ENCODE assay signal across 8 cellular contexts in the genomic region with DNA sequence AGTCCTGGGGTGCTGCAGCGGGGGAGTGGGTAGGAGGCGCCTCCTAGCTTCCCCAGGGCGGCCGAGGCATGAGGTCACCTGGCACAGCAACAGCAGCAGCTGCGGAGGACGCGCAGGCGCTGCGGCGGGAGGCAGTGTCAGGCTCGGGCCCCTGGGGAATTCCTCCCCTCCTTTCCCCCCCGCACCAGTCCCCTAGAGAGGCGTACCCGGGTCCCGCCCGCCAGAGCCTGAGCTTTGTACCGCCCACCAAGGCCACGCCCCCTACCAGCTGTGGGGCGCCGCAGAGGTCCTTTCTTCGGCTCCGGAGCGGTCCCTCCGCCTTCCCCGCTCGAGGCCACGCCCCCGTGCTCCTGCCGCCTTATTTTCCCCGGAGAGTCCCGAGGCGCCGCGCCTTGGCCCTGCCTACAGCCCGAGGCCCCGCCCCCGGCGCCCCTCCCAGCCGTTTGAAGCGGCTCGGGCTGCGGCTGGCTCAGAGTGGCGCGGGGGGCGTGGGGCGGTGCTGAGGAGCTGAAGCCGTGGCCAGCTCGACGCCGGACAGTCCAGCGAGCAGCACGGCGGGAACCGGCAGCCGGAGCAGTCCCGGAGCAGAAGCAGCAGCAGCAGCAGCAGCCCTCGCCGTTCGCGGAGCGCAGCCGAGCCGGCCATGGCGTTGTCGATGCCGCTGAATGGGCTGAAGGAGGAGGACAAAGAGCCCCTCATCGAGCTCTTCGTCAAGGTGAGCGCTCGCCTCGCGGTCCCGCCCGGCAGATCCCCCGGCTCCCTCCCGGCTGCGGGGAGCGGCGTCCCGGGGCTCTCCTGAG. TPM values are rescaled to one million over a fixed set of nuclear protein-coding genes. Genes with fewer than 3 reads are reported as not detected.
DNase-seq lines count a peak whose midpoint lies in the region; ATAC-seq lines count a peak whose summit lies in the region.

Gene CLIC4 (plus strand): TSS at position 537 of the 800 bp plus-strand sequence. CDS start 107 bp downstream, at position 644.

- H3K27ac ChIP-seq in cingulate gyrus (ENCODE audit: low read depth, low read length) = peak within 1 kb of the TSS; percentile 75

- peak within 1 kb of the TSS; percentile 90 for H3K27ac Mint-ChIP-seq in activated CD4-positive, alpha-beta T cell treated with anti-CD3 and anti-CD28 coated beads for 36 hours

- no peaks in the 10 kb centered on the region for H3K9me3 Mint-ChIP-seq in activated CD4-positive, alpha-beta T cell treated with anti-CD3 and anti-CD28 coated beads for 36 hours (ENCODE audit: low read depth)

- POLR2A ChIA-PET in activated CD4-positive, alpha-beta T cell treated with anti-CD3 and anti-CD28 coated beads for 36 hours (lab: Charles Lee) = interaction anchor here (0.6 to 1.5 kb wide), 3 partner anchors 205 to 1401 kb away, joined by 3 to 4 read pairs (median 4); partner anchors contain the start of genes HNRNPR and RSRP1

- H3K36me3 Mint-ChIP-seq in activated CD4-positive, alpha-beta T cell treated with anti-CD3 and anti-CD28 coated beads for 36 hours (ENCODE audit: low read depth) = peaks cover 6% of the 10 kb centered on the region

- CTCF ChIA-PET in activated CD4-positive, alpha-beta T cell treated with anti-CD3 and anti-CD28 coated beads for 36 hours (lab: Charles Lee) = interaction anchor here (0.7 to 1.8 kb wide), 8 partner anchors 13 to 944 kb away, joined by 3 to 8 read pairs (median 4); no protein-coding TSS in a partner anchor

- intact Hi-C loops in activated CD4-positive, alpha-beta T cell treated with anti-CD3 and anti-CD28 coated beads for 36 hours (cut with DNase I, micrococcal nuclease) = loop anchor here (1.0 to 10.0 kb wide), 17 partner anchors 102 to 1950 kb away; partner anchors contain the start of genes SRRM1 (in 2 of the 2), ARID1A (in 1 of the 2), IFNLR1 (in 1 of the 2) and MACO1 (in 1 of the 2)

- DNase-seq in AG20443 (ENCODE audit: low spot score) (peak; percentile 97), NCI-H510A (lab: John Stamatoyannopoulos, UW) (peak; percentile 94), kidney tubule cell (ENCODE audit: low spot score) (peak; percentile 99)
- DNase-seq in activated CD4-positive, alpha-beta T cell treated with anti-CD3 and anti-CD28 coated beads for 36 hours = peak; percentile 100
- peak; percentile 98 to 100 (median 98) for DNase-seq in stimulated activated CD4-positive, alpha-beta T cell treated with anti-CD3 and anti-CD28 coated beads, Interleukin-1b, Interleukin-23, amount 100 ng/mL, for 24 hours (ENCODE audit: low read depth in 4 of 4, low spot score in 1 of 4)

- H3K27me3 Mint-ChIP-seq in activated CD4-positive, alpha-beta T cell treated with anti-CD3 and anti-CD28 coated beads for 36 hours = no peaks in the 10 kb centered on the region

- ATAC-seq in GM19043 (IDR thresholded peaks at IDR 0.05; ENCODE audit: low read depth, unreplicated experiment) (peak; percentile 64), HG03378 (IDR thresholded peaks at IDR 0.05; ENCODE audit: unreplicated experiment) (peak; percentile 65)
- peak; percentile 93 for ATAC-seq in activated CD4-positive, alpha-beta T cell treated with anti-CD3 and anti-CD28 coated beads for 36 hours

- peak within 1 kb of the TSS; percentile 90 for H3K4me3 Mint-ChIP-seq in activated CD4-positive, alpha-beta T cell treated with anti-CD3 and anti-CD28 coated beads for 36 hours

- H3K4me1 Mint-ChIP-seq in activated CD4-positive, alpha-beta T cell treated with anti-CD3 and anti-CD28 coated beads for 36 hours = peaks cover 44% of the 10 kb centered on the region

RNA-seq across cellular contexts. Expression of gene CLIC4, which starts in this region (rescaled TPM):
- total RNA-seq in activated CD4-positive, alpha-beta T cell treated with anti-CD3 and anti-CD28 coated beads for 36 hours = 10 to 100 TPM; 29.8 to 33.1 TPM

Comparison
In these comparisons a context has a peak if more than half of its experiments do, and no peak if none do; other contexts are left out.
1. Peak in every context shown above with its lines: DNase-seq, ATAC-seq and H3K27ac ChIP-seq.